Comparison of ENCODE assay signal across 1 cellular context in genomic region chr1:46812996-46813857, GRCh38.
TF ChIP-seq lines count a peak whose summit lies in the region.

No MANE protein-coding gene starts in this region.

TF ChIP-seq in HepG2, 621 proteins besides CTCF, POLR2A, EP300 and RAD21:
- TF ChIP-seq ZNF20 (CRISPR knock-in tag; IDR thresholded peaks at IDR 0.05), result no peak
- no peak for TF ChIP-seq ZNF761 (CRISPR knock-in tag; conservative IDR thresholded peaks at IDR 0.05)
- no peak for TF ChIP-seq ZNF598 (CRISPR knock-in tag; IDR thresholded peaks at IDR 0.05; ENCODE audit: borderline replicate concordance)
- TF ChIP-seq, protein P1, sequence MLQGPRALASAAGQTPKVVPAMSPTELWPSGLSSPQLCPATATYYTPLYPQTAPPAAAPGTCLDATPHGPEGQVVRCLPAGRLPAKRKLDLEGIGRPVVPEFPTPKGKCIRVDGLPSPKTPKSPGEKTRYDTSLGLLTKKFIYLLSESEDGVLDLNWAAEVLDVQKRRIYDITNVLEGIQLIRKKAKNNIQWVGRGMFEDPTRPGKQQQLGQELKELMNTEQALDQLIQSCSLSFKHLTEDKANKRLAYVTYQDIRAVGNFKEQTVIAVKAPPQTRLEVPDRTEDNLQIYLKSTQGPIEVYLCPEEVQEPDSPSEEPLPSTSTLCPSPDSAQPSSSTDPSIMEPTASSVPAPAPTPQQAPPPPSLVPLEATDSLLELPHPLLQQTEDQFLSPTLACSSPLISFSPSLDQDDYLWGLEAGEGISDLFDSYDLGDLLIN (CRISPR knock-in tag; IDR thresholded peaks at IDR 0.05; ENCODE audit: borderline replicate concordance), result no peak
- TF ChIP-seq EED (CRISPR knock-in tag; IDR thresholded peaks at IDR 0.05), result no peak
- TF ChIP-seq REPIN1 (CRISPR knock-in tag; IDR thresholded peaks at IDR 0.05; ENCODE audit: borderline replicate concordance, low read depth), result no peak
- no peak for TF ChIP-seq ZBTB4 (CRISPR knock-in tag; IDR thresholded peaks at IDR 0.05; ENCODE audit: borderline replicate concordance)
- no peak for TF ChIP-seq RBAK (CRISPR knock-in tag; IDR thresholded peaks at IDR 0.05)
- no peak for TF ChIP-seq MTF2 (CRISPR knock-in tag; IDR thresholded peaks at IDR 0.05; ENCODE audit: borderline replicate concordance)
- TF ChIP-seq ZNF704 (CRISPR knock-in tag; IDR thresholded peaks at IDR 0.05; ENCODE audit: borderline replicate concordance), result no peak
- no peak for TF ChIP-seq LRRFIP1 (CRISPR knock-in tag; conservative IDR thresholded peaks at IDR 0.05)
- no peak for TF ChIP-seq ZNF816 (CRISPR knock-in tag; IDR thresholded peaks at IDR 0.05; ENCODE audit: borderline replicate concordance)
- TF ChIP-seq PAWR (CRISPR knock-in tag; IDR thresholded peaks at IDR 0.05; ENCODE audit: borderline replicate concordance), result no peak
- TF ChIP-seq RBM22 (optimal IDR thresholded peaks at IDR 0.05; ENCODE audit: low read length), result no peak
- no peak for TF ChIP-seq E2F1 (CRISPR knock-in tag; IDR thresholded peaks at IDR 0.05)
- TF ChIP-seq GABPB1 (CRISPR knock-in tag; IDR thresholded peaks at IDR 0.05), result no peak
